ENCODE assay signal across 9 cellular contexts in the genomic region with DNA sequence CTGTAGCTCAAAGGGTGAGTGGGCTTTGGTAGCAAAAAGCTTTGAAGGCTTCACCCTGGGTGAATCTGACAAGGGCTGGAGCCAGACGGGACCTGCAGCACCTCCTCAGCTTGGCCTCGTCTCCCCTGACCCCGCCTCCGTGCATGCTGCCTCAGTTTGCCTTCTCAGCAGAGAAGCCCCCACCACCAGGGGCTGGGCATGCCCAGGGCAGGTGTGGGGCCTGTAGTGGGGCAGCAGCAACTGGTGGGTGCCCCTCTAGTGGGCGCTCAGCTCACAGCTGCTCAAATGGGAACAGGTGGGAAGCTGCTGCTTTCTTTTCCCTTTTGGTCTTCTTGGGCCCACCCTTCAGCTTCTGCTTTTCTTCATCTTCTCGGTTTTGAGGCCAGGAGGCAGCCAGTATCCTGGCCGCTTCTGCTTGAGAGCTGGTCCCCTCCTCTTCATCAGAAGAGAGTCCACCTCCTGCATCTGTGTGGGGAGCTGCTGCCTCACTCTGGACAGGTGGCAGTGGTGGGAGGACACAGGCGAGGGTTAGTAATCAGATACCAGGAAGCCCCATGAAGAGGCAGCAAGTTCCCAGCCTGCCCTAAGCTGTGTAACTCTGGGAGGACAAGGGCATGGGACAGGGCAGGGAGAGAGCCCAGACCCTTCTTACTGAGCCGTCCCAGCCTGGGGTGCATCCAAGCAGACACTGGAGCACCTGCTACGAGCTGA. TPM values are rescaled to one million over a fixed set of nuclear protein-coding genes. Genes with fewer than 3 reads are reported as not detected.
DNase-seq lines count a peak whose midpoint lies in the region; ATAC-seq, FAIRE-seq and TF ChIP-seq lines count a peak whose summit lies in the region.
"Had no signal": no experiment of that assay in that cellular context is flagged by ENCODE, and none has a peak within 500 bp of the region (broad histone marks: within the 10 kb centered on the region; RNA-seq: fewer than 3 reads in every experiment).

No MANE protein-coding gene starts in this region.

- CTCF ChIA-PET in activated CD4-positive, alpha-beta T cell treated with anti-CD3 and anti-CD28 coated beads for 36 hours (lab: Charles Lee) = interaction anchor here (0.7 to 1.6 kb wide), 3 partner anchors 14 to 78 kb away, joined by 3 read pairs; no protein-coding TSS in a partner anchor

- TF ChIP-seq POLR2A in suprapubic skin (IDR thresholded peaks at IDR 0.05) (no peak), GM12892 (IDR thresholded peaks at IDR 0.05; ENCODE audit: low read depth, low read length) (no peak)

- POLR2A ChIA-PET in activated CD4-positive, alpha-beta T cell treated with anti-CD3 and anti-CD28 coated beads for 36 hours (lab: Charles Lee) = interaction anchor here (0.6 to 1.3 kb wide), 3 partner anchors 21 to 795 kb away, joined by 3 to 7 read pairs (median 4); partner anchors contain the start of genes CHCHD4 and TMEM43

- H3K4me3 Mint-ChIP-seq in activated CD4-positive, alpha-beta T cell treated with anti-CD3 and anti-CD28 coated beads for 36 hours = no peak overlapping the region

- H3K27ac Mint-ChIP-seq in activated CD4-positive, alpha-beta T cell treated with anti-CD3 and anti-CD28 coated beads for 36 hours = peak overlapping the region; percentile 13
- H3K27ac Mint-ChIP-seq in activated naive CD4-positive, alpha-beta T cell treated with anti-CD3 and anti-CD28 coated beads, Interleukin-2, amount 50 U/mL, for 72 hours = peak overlapping the region; percentile 44 to 90

- no peak for ATAC-seq in activated CD4-positive, alpha-beta T cell treated with anti-CD3 and anti-CD28 coated beads for 36 hours
- no peak for ATAC-seq in activated naive CD4-positive, alpha-beta T cell treated with anti-CD3 and anti-CD28 coated beads, Interleukin-2, amount 50 U/mL, for 72 hours

- peaks cover 58% of the 10 kb centered on the region for H3K36me3 ChIP-seq in suprapubic skin

- H3K9me3 Mint-ChIP-seq in activated CD4-positive, alpha-beta T cell treated with anti-CD3 and anti-CD28 coated beads for 36 hours (ENCODE audit: low read depth) = no peaks in the 10 kb centered on the region
- no peaks in the 10 kb centered on the region for H3K9me3 Mint-ChIP-seq in activated naive CD4-positive, alpha-beta T cell treated with anti-CD3 and anti-CD28 coated beads, Interleukin-2, amount 50 U/mL, for 72 hours

- peaks cover 49% of the 10 kb centered on the region for H3K4me1 Mint-ChIP-seq in activated CD4-positive, alpha-beta T cell treated with anti-CD3 and anti-CD28 coated beads for 36 hours

- no peaks in the 10 kb centered on the region for H3K9me3 ChIP-seq in suprapubic skin
- H3K9me3 ChIP-seq: BLaER1 had no signal

- H3K36me3 Mint-ChIP-seq in activated CD4-positive, alpha-beta T cell treated with anti-CD3 and anti-CD28 coated beads for 36 hours (ENCODE audit: low read depth) = peaks cover 36% of the 10 kb centered on the region
- peaks cover 7 to 17% of the 10 kb centered on the region in 2 donors for H3K36me3 Mint-ChIP-seq in activated naive CD4-positive, alpha-beta T cell treated with anti-CD3 and anti-CD28 coated beads, Interleukin-2, amount 50 U/mL, for 72 hours

- no peak for FAIRE-seq in GM12892 (lab: Jason Lieb, UNC)

- 76% methylated on average over 8 of the region's 10 CpGs for WGBS in suprapubic skin

- no peaks in the 10 kb centered on the region for H3K27me3 Mint-ChIP-seq in activated CD4-positive, alpha-beta T cell treated with anti-CD3 and anti-CD28 coated beads for 36 hours

- DNase-seq in activated CD4-positive, alpha-beta T cell treated with anti-CD3 and anti-CD28 coated beads for 36 hours = no peak
- no peak for DNase-seq in activated CD4-positive, alpha-beta T cell treated with anti-CD3 and anti-CD28 coated beads for 4 hours
- DNase-seq in activated naive CD4-positive, alpha-beta T cell treated with anti-CD3 and anti-CD28 coated beads, Interleukin-2, amount 50 U/mL, for 72 hours (ENCODE audit: low spot score in 2 of 2) = no peak
- DNase-seq in left kidney (ENCODE audit: low read depth, low spot score) (peak; percentile 25), suprapubic skin (ENCODE audit: low spot score in 2 of 2) (no peak), GM12892 (ENCODE audit: insufficient read length) (no peak), HCEC 1CT (no peak), C1 segment of cervical spinal cord (lab: John Stamatoyannopoulos, UW) (no peak)

- H3K4me1 ChIP-seq in suprapubic skin = peaks cover 51% of the 10 kb centered on the region

- peak overlapping the region; percentile 94 for H3K27ac ChIP-seq in suprapubic skin
- H3K27ac ChIP-seq: BLaER1 had no signal

- TF ChIP-seq EP300 in suprapubic skin (IDR thresholded peaks at IDR 0.05) = no peak

- H3K27me3 ChIP-seq in suprapubic skin = no peaks in the 10 kb centered on the region
- H3K27me3 ChIP-seq: BLaER1 had no signal

- intact Hi-C loops in activated CD4-positive, alpha-beta T cell treated with anti-CD3 and anti-CD28 coated beads for 36 hours (cut with DNase I, micrococcal nuclease) = loop anchor here (2.0 to 10.0 kb wide), 2 partner anchors 259 to 953 kb away; partner anchors contain the start of genes RBSN (in 1 of the 2) and SLC6A6 (in 1 of the 2)

- no peak for TF ChIP-seq CTCF in suprapubic skin (IDR thresholded peaks at IDR 0.05)

- H3K4me3 ChIP-seq in suprapubic skin = no peak overlapping the region
- H3K4me3 ChIP-seq: BLaER1 had no signal

RNA-seq across cellular contexts. Expression of gene TMEM43, which starts 21.0 kb away (rescaled TPM):
- 10 to 100 TPM; 28.3 to 28.5 TPM for total RNA-seq in activated CD4-positive, alpha-beta T cell treated with anti-CD3 and anti-CD28 coated beads for 36 hours
- total RNA-seq in activated naive CD4-positive, alpha-beta T cell treated with anti-CD3 and anti-CD28 coated beads, Interleukin-2, amount 50 U/mL, for 72 hours = 10 to 100 TPM; 17.5 to 37.1 TPM
- total RNA-seq in suprapubic skin = 100 to 1,000 TPM; 206 to 237 (median 219) TPM
- 18.6 TPM for polyA plus RNA-seq in GM12892 (2012; ENCODE audit: missing spikeins)

RNA-seq across cellular contexts. Expression of gene CHCHD4, which starts 21.2 kb away (rescaled TPM):
- 10 to 100 TPM; 23.3 TPM for total RNA-seq in activated CD4-positive, alpha-beta T cell treated with anti-CD3 and anti-CD28 coated beads for 36 hours
- total RNA-seq in activated naive CD4-positive, alpha-beta T cell treated with anti-CD3 and anti-CD28 coated beads, Interleukin-2, amount 50 U/mL, for 72 hours = 10 to 100 TPM; 10.0 to 23.2 TPM
- 10 to 100 TPM; 11.3 to 16.7 (median 12.5) TPM for total RNA-seq in suprapubic skin
- 15.6 TPM for polyA plus RNA-seq in GM12892 (2012; ENCODE audit: missing spikeins)

RNA-seq across cellular contexts. Expression of gene XPC, which starts 32.6 kb away (rescaled TPM):
- total RNA-seq in activated CD4-positive, alpha-beta T cell treated with anti-CD3 and anti-CD28 coated beads for 36 hours = 10 to 100 TPM; 24.3 to 24.7 TPM
- 10 to 100 TPM; 24.5 to 51.4 TPM for total RNA-seq in activated naive CD4-positive, alpha-beta T cell treated with anti-CD3 and anti-CD28 coated beads, Interleukin-2, amount 50 U/mL, for 72 hours
- 100 to 1,000 TPM in 1 of 4 donors, 10 to 100 TPM in 3; 49.7 to 176 (median 66.4) TPM for total RNA-seq in suprapubic skin
- 29.7 TPM for polyA plus RNA-seq in GM12892 (2012; ENCODE audit: missing spikeins)

RNA-seq across cellular contexts. Expression of gene LSM3, which starts 32.8 kb away (rescaled TPM):
- total RNA-seq in activated CD4-positive, alpha-beta T cell treated with anti-CD3 and anti-CD28 coated beads for 36 hours = 10 to 100 TPM; 23.0 to 30.2 TPM
- total RNA-seq in activated naive CD4-positive, alpha-beta T cell treated with anti-CD3 and anti-CD28 coated beads, Interleukin-2, amount 50 U/mL, for 72 hours = 10 to 100 TPM; 20.5 to 24.5 TPM
- 10 to 100 TPM in 1 of 4 donors, 1 to 10 TPM in 3; 5.5 to 10.7 (median 8.9) TPM for total RNA-seq in suprapubic skin
- 24.0 TPM for polyA plus RNA-seq in GM12892 (2012; ENCODE audit: missing spikeins)

Comparison
In these comparisons a context has a peak if more than half of its experiments do, and no peak if none do; other contexts are left out.
1. RNA of gene TMEM43, which starts 21.0 kb away (total RNA-seq): 206 to 237 TPM in suprapubic skin; 17.5 to 37.1 TPM in activated naive CD4-positive, alpha-beta T cell treated with anti-CD3 and anti-CD28 coated beads, Interleukin-2, amount 50 U/mL, for 72 hours and 28.3 to 28.5 TPM in activated CD4-positive, alpha-beta T cell treated with anti-CD3 and anti-CD28 coated beads for 36 hours; every median in the first group is over 4 times any median in the second.